Comparison of ENCODE assay signal across 28 cellular contexts in genomic region chr14:35851823-35852222, GRCh38.
"Had no signal": no experiment of that assay in that cellular context is flagged by ENCODE, and none has a peak within 500 bp of the region (broad histone marks: within the 10 kb centered on the region; RNA-seq: fewer than 3 reads in every experiment).

No MANE protein-coding gene starts in this region.

- H3K9me3 ChIP-seq: ovary, psoas muscle, testis, transverse colon, upper lobe of right lung, uterus had no signal

- H3K36me3 ChIP-seq: ovary, transverse colon, upper lobe of right lung, uterus had no signal

- H3K4me1 ChIP-seq: parathyroid adenoma, suprapubic skin, testis, tibial artery, transverse colon, upper lobe of right lung, uterus had no signal

- H3K9ac ChIP-seq: neural progenitor cell, parathyroid adenoma had no signal

- H2AFZ ChIP-seq: neural progenitor cell, parathyroid adenoma had no signal

- H3K27ac ChIP-seq: neural progenitor cell, ovary, parathyroid adenoma, psoas muscle, skin epidermis, spleen, suprapubic skin, testis, tibial artery, transverse colon, upper lobe of right lung, uterus had no signal

- H3K4me2 ChIP-seq: neural progenitor cell, smooth muscle cell had no signal

- H3K4me3 ChIP-seq: neural progenitor cell, ovary, psoas muscle, skin epidermis, smooth muscle cell, spleen, suprapubic skin, testis, tibial artery, transverse colon, upper lobe of right lung, uterus had no signal

- ATAC-seq: natural killer cell; psoas muscle; right cardiac atrium; sciatic nerve; stimulated activated memory B cell treated with anti-CD40 and anti-IgM and Interleukin-4, amounts not matched to agents 10 μg/mL and 1 μg/mL and 100 μg/mL, for 72 hours; stimulated activated naive CD8-positive, alpha-beta T cell treated with anti-CD3 and anti-CD28 coated beads, Interleukin-15, amount 100 ng/mL, for 72 hours; stimulated activated naive CD8-positive, alpha-beta T cell treated with anti-CD3 and anti-CD28 coated beads, Interleukin-15, Interleukin-2, amounts not matched to agents 100 U/mL and 50 U/mL, for 24 hours; upper lobe of right lung had no signal

- H3K27me3 ChIP-seq: neural progenitor cell, ovary, spleen, suprapubic skin, testis, tibial artery, transverse colon, upper lobe of right lung, uterus had no signal

- DNase-seq: natural killer cell; occipital lobe; ovary; posterior cingulate gyrus; psoas muscle; right cardiac atrium; spleen; stimulated activated CD4-positive, alpha-beta T cell treated with anti-CD3 and anti-CD28 coated beads, Interleukin-12 subunit alpha, Interleukin-12 subunit beta, amount 100 ng/mL, for 4 hours; stimulated activated CD4-positive, alpha-beta T cell treated with anti-CD3 and anti-CD28 coated beads, Interleukin-1b, Interleukin-23, amount 100 ng/mL, for 48 hours; stimulated activated CD4-positive, alpha-beta T cell treated with anti-CD3 and anti-CD28 coated beads, Interleukin-4, amount 100 ng/mL, for 1 hour; stimulated activated CD4-positive, alpha-beta T cell treated with anti-CD3 and anti-CD28 coated beads, Interleukin-4, amount 100 ng/mL, for 4 hours; stimulated activated CD8-positive, alpha-beta memory T cell treated with anti-CD3 and anti-CD28 coated beads, Interleukin-4, amount 100 ng/mL, for 48 hours; stimulated activated naive CD4-positive, alpha-beta T cell; stimulated activated naive CD8-positive, alpha-beta T cell treated with anti-CD3 and anti-CD28 coated beads, Interleukin-15, amount 100 ng/mL, for 72 hours; stimulated activated naive CD8-positive, alpha-beta T cell treated with anti-CD3 and anti-CD28 coated beads, Interleukin-15, Interleukin-2, amounts not matched to agents 100 U/mL and 50 U/mL, for 24 hours; substantia nigra; testis; tibial artery; transverse colon; upper lobe of right lung; uterus had no signal
